16 cellular contexts compared by ENCODE assay signal in genomic region chr1:41629571-41629970, GRCh38.
DNase-seq lines count a peak whose midpoint lies in the region; ATAC-seq, FAIRE-seq and TF ChIP-seq lines count a peak whose summit lies in the region.
"Had no signal": no experiment of that assay in that cellular context is flagged by ENCODE, and none has a peak within 500 bp of the region (broad histone marks: within the 10 kb centered on the region; RNA-seq: fewer than 3 reads in every experiment).

No MANE protein-coding gene starts in this region.

- no peaks in the 10 kb centered on the region for H3K27me3 Mint-ChIP-seq in activated T-cell treated with anti-CD3 and anti-CD28 coated beads, Interleukin-2, amount 50 U/mL, for 72 hours (ENCODE audit: low read depth)
- H3K27me3 Mint-ChIP-seq: memory B cell had no signal

- peaks cover 11% of the 10 kb centered on the region for H3K4me1 ChIP-seq in adipocyte (ENCODE audit: control insufficient read depth, insufficient read depth, low read length)
- H3K4me1 ChIP-seq in kidney (ENCODE audit: control insufficient read depth in 1 of 2, insufficient read depth in 1 of 2, low read depth in 1 of 2, low read length in 2 of 2), result no peaks in the 10 kb centered on the region

- H3K9ac ChIP-seq in adipocyte (ENCODE audit: low read length) (no peak overlapping the region), kidney (ENCODE audit: low read length in 2 of 2) (no peak overlapping the region)

- H3K9me3 Mint-ChIP-seq in activated T-cell treated with anti-CD3 and anti-CD28 coated beads, Interleukin-2, amount 50 U/mL, for 72 hours, result no peaks in the 10 kb centered on the region
- H3K9me3 Mint-ChIP-seq: memory B cell had no signal

- ATAC-seq in HG03571 (IDR thresholded peaks at IDR 0.05; ENCODE audit: unreplicated experiment), result no peak
- no peak for ATAC-seq in activated T-cell treated with anti-CD3 and anti-CD28 coated beads, Interleukin-2, amount 50 U/mL, for 72 hours (replicated peaks in 1 of 2)
- ATAC-seq: Right ventricle myocardium inferior had no signal

- H3K4me3 Mint-ChIP-seq in activated T-cell treated with anti-CD3 and anti-CD28 coated beads, Interleukin-2, amount 50 U/mL, for 72 hours, result no peak overlapping the region
- H3K4me3 Mint-ChIP-seq: memory B cell had no signal

- CTCF ChIA-PET in AG04450 (lab: Charles Lee), result no interaction called here

- H3K4me1 Mint-ChIP-seq in activated T-cell treated with anti-CD3 and anti-CD28 coated beads, Interleukin-2, amount 50 U/mL, for 72 hours (ENCODE audit: low read depth), result peaks cover 86% of the 10 kb centered on the region

- H3K27ac ChIP-seq in AG04450 (ENCODE audit: low read depth, low read length) (no peak overlapping the region), kidney (ENCODE audit: low read depth in 2 of 2, low read length in 2 of 2) (no peak overlapping the region)
- H3K27ac ChIP-seq: C4-2B had no signal

- TF ChIP-seq CTCF in AG04450 (IDR thresholded peaks at IDR 0.05; ENCODE audit: low read depth, low read length), result no peak
- no peak for TF ChIP-seq CTCF in kidney (IDR thresholded peaks at IDR 0.05; ENCODE audit: borderline replicate concordance, extremely low read depth, insufficient read depth)

- no peak overlapping the region for H3K27ac Mint-ChIP-seq in activated T-cell treated with anti-CD3 and anti-CD28 coated beads, Interleukin-2, amount 50 U/mL, for 72 hours
- H3K27ac Mint-ChIP-seq: memory B cell had no signal

- H3K36me3 ChIP-seq in adipocyte (ENCODE audit: control insufficient read depth, insufficient read depth, low read length, severe bottlenecking), result no peaks in the 10 kb centered on the region
- no peaks in the 10 kb centered on the region for H3K36me3 ChIP-seq in kidney (ENCODE audit: control insufficient read depth in 1 of 2, insufficient read depth in 2 of 2, low read length in 2 of 2)

- H3K36me3 Mint-ChIP-seq in activated T-cell treated with anti-CD3 and anti-CD28 coated beads, Interleukin-2, amount 50 U/mL, for 72 hours (ENCODE audit: insufficient read depth in 2 of 2), result peaks cover 5 to 33% of the 10 kb centered on the region in 2 donors

- no peak for FAIRE-seq in kidney (lab: Jason Lieb, UNC)
- FAIRE-seq: endometrium had no signal

- POLR2A ChIA-PET in AG04450 (lab: Yijun Ruan, JAX), result interaction anchor here (0.6 kb wide), 1 partner anchor 97 kb away, joined by 3 read pairs; no protein-coding TSS in a partner anchor

- DNase-seq in AG04450 (ENCODE audit: low read depth, low spot score), result peak; percentile 55
- peak; percentile 69 for DNase-seq in H4 (ENCODE audit: low spot score)
- peak; percentile 62 for DNase-seq in adipocyte (ENCODE audit: low read depth)
- DNase-seq in iris pigment epithelial cell (ENCODE audit: low read depth), result peak; percentile 74
- no peak for DNase-seq in hepatic stellate cell (ENCODE audit: low spot score)
- DNase-seq in kidney, result no peak
- no peak for DNase-seq in activated T-cell treated with anti-CD3 and anti-CD28 coated beads, Interleukin-2, amount 50 U/mL, for 72 hours
- DNase-seq: aorta; NCI-H1694 treated with DMSO at 0.1 percent for 48 hours; occipital lobe; stimulated activated CD4-positive, alpha-beta T cell treated with anti-CD3 and anti-CD28 coated beads, Interleukin-1b, Interleukin-23, amount 100 ng/mL, for 48 hours had no signal

- H3K9me3 ChIP-seq in AG04450 (ENCODE audit: control insufficient read depth, insufficient read depth, low read length) (no peaks in the 10 kb centered on the region), adipocyte (ENCODE audit: control insufficient read depth, low read length) (no peaks in the 10 kb centered on the region), kidney (ENCODE audit: control insufficient read depth in 1 of 2, low read length in 2 of 2) (no peaks in the 10 kb centered on the region)

- H3K27me3 ChIP-seq in AG04450 (ENCODE audit: control insufficient read depth, insufficient read depth, low read length) (no peaks in the 10 kb centered on the region), adipocyte (replicated peaks; ENCODE audit: control insufficient read depth, insufficient read depth, low read length) (no peaks in the 10 kb centered on the region)

- intact Hi-C loops in kidney (cut with DNase I), result no loop called here

- no peak overlapping the region for H3K4me3 ChIP-seq in AG04450 (ENCODE audit: low read depth, low read length)
- no peak overlapping the region for H3K4me3 ChIP-seq in adipocyte (ENCODE audit: low read length)
- H3K4me3 ChIP-seq in kidney (ENCODE audit: low read length in 2 of 2), result no peak overlapping the region

Comparison
In these comparisons a context has a peak if more than half of its experiments do, and no peak if none do; other contexts are left out.
1. DNase-seq: peak in AG04450 (single experiment), H4 (single experiment), adipocyte (single experiment) and iris pigment epithelial cell (single experiment); none in hepatic stellate cell (single experiment), kidney (single experiment) and activated T-cell treated with anti-CD3 and anti-CD28 coated beads, Interleukin-2, amount 50 U/mL, for 72 hours (0 of 2).